ENCODE assay signal across 8 cellular contexts in the genomic region with DNA sequence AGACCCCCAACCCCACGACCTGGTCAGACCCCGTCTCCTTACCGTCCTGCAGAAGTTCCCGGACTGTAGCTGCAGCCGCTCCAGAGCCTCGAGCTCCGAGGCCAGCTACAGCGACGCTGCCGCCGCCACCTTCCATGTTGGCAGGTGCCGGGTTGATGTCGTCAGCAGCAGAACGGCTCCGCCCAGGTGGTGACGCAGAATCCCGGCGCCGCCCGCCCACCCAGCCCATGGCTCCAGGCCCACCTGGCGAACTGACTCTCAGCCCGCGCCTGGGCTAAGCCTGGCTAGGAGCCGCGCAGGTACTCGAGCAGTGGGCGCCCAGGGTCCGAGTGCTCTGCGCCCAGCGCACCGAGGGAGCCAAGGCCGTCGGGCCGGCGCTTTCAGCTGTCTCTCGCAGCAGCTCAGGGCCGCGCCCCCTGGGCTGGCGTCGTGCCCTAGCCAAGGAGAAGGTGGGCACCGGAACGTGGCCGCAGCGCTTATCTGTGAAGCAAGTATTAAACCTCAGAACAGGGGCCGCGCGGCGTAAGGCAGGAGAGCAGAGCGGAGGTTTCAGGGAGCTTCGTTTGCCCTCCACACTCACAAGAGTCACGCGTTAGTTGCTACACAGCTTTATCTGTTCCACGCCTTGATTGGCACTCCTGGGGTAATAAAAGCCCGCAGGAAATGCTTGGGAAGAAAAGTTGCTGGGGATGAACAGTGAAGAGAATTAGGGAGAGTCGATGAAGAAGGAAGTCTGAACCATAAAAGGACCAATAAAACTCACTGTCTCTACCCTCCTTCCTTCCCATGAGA. TPM values are rescaled to one million over a fixed set of nuclear protein-coding genes. Genes with fewer than 3 reads are reported as not detected.
DNase-seq lines count a peak whose midpoint lies in the region; ATAC-seq lines count a peak whose summit lies in the region.

A gene (minus strand): TSS at position 160 of the 792 bp plus-strand sequence. CDS start 24 bp downstream, at position 136.
A gene with protein sequence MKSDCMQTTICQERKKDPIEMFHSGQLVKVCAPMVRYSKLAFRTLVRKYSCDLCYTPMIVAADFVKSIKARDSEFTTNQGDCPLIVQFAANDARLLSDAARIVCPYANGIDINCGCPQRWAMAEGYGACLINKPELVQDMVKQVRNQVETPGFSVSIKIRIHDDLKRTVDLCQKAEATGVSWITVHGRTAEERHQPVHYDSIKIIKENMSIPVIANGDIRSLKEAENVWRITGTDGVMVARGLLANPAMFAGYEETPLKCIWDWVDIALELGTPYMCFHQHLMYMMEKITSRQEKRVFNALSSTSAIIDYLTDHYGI (plus strand): TSS at position 211 of the 792 bp plus-strand sequence. CDS start 3,100 bp downstream, outside the sequence.

- WGBS in ectodermal cell, 2 experiments: 0 to 1% methylated on average over 55 of the region's 55 CpGs

- ATAC-seq in GM19351 (IDR thresholded peaks at IDR 0.05; ENCODE audit: unreplicated experiment) (peak; percentile 95), HG03469 (IDR thresholded peaks at IDR 0.05; ENCODE audit: unreplicated experiment) (peak; percentile 85)

- H3K4me1 ChIP-seq in ectodermal cell (ENCODE audit: control insufficient read depth, insufficient read depth, low read length): peaks cover 7% of the 10 kb centered on the region

- peak within 1 kb of the TSS; percentile 70 for H3K27ac ChIP-seq in ectodermal cell (ENCODE audit: insufficient read depth, low read depth, low read length, poor library complexity, severe bottlenecking)

- no peaks in the 10 kb centered on the region for H3K9me3 ChIP-seq in ectodermal cell (ENCODE audit: control insufficient read depth, low read length)

- no peaks in the 10 kb centered on the region for H3K36me3 ChIP-seq in ectodermal cell (ENCODE audit: control insufficient read depth, insufficient read depth, low read length)

- DNase-seq in CD1c-positive myeloid dendritic cell (ENCODE audit: extremely low spot score) (peak; percentile 93), NCI-H82 (lab: John Stamatoyannopoulos, UW) (peak; percentile 87), lung microvascular endothelial cell (ENCODE audit: low read depth in 2 of 2) (peak; percentile 83 to 90)
- DNase-seq in activated CD8-positive, alpha-beta memory T cell treated with anti-CD3 and anti-CD28 coated beads for 1 hour (ENCODE audit: extremely low read depth in 1 of 2, low read depth in 1 of 2): peak; percentile 61 to 76
- peak; percentile 68 to 82 (median 72) for DNase-seq in stimulated activated CD4-positive, alpha-beta T cell treated with anti-CD3 and anti-CD28 coated beads, TNF-alpha, amount 100 ng/mL, for 48 hours (ENCODE audit: low read depth in 3 of 3)

- H3K27me3 ChIP-seq in ectodermal cell (ENCODE audit: control insufficient read depth, insufficient read depth, low read length, poor library complexity, severe bottlenecking): no peaks in the 10 kb centered on the region

- H3K4me3 ChIP-seq in ectodermal cell (ENCODE audit: insufficient read depth, low read depth, low read length): peak within 1 kb of the TSS; percentile 87

RNA-seq across cellular contexts. Expression of the first gene that starts in this region (rescaled TPM):
- 32.5 TPM for polyA plus RNA-seq in ectodermal cell (2013, experiment 1 of 4)
- polyA plus RNA-seq in ectodermal cell (2013, experiment 2 of 4): 37.3 TPM
- 22.9 TPM for polyA plus RNA-seq in ectodermal cell (2013, experiment 3 of 4)
- polyA plus RNA-seq in ectodermal cell (2013, experiment 4 of 4): 24.5 TPM
- 15.7 and 19.6 TPM in 2 replicates for total RNA-seq in lung microvascular endothelial cell

RNA-seq across cellular contexts. Expression of the second gene that starts in this region (rescaled TPM):
- polyA plus RNA-seq in ectodermal cell (2013, experiment 1 of 4): 18.3 TPM
- 18.6 TPM for polyA plus RNA-seq in ectodermal cell (2013, experiment 2 of 4)
- 13.6 TPM for polyA plus RNA-seq in ectodermal cell (2013, experiment 3 of 4)
- polyA plus RNA-seq in ectodermal cell (2013, experiment 4 of 4): 16.9 TPM
- 3.2 and 3.5 TPM in 2 replicates for total RNA-seq in lung microvascular endothelial cell

Comparison
In these comparisons a context has a peak if more than half of its experiments do, and no peak if none do; other contexts are left out.
1. Peak in every context shown above with its lines: DNase-seq, ATAC-seq, H3K4me3 ChIP-seq and H3K27ac ChIP-seq.